In genomic region chr2:177239934-177240600, GRCh38 we compare ENCODE assay signal across 8 cellular contexts. TPM values are rescaled to one million over a fixed set of nuclear protein-coding genes. Genes with fewer than 3 reads are reported as not detected.
DNase-seq lines count a peak whose midpoint lies in the region; ATAC-seq and TF ChIP-seq lines count a peak whose summit lies in the region.

No MANE protein-coding gene starts in this region.

- H3K9me3 Mint-ChIP-seq in activated B cell treated with CpG ODN at 0.5 μM for 24 hours: no peaks in the 10 kb centered on the region

- DNase-seq in ELR (ENCODE audit: low read depth) (peak; percentile 76), M059J (ENCODE audit: low read depth) (peak; percentile 81), activated B cell treated with CpG ODN at 0.5 μM for 24 hours (no peak), germinal center (ENCODE audit: low spot score) (peak; percentile 41), renal cortical epithelial cell (ENCODE audit: low read depth) (peak; percentile 74), omental fat pad (ENCODE audit: low spot score) (no peak)

- H3K27ac Mint-ChIP-seq in activated B cell treated with CpG ODN at 0.5 μM for 24 hours: peak overlapping the region; percentile 70

- POLR2A ChIA-PET in activated B cell treated with CpG ODN at 0.5 μM for 24 hours (lab: Charles Lee): interaction anchor here (1.1 to 3.8 kb wide), 5 partner anchors 15 to 152 kb away, joined by 3 to 65 read pairs (median 9); partner anchors contain the start of genes AGPS, HNRNPA3 and NFE2L2

- H3K36me3 Mint-ChIP-seq in activated B cell treated with CpG ODN at 0.5 μM for 24 hours (ENCODE audit: low read depth): peaks cover 45% of the 10 kb centered on the region

- CTCF ChIA-PET in activated B cell treated with CpG ODN at 0.5 μM for 24 hours (lab: Charles Lee): interaction anchor here (0.7 to 4.8 kb wide), 2 partner anchors 23 to 75 kb away, joined by 4 to 29 read pairs; partner anchors contain the start of gene NFE2L2

- peaks cover 74% of the 10 kb centered on the region for H3K4me1 Mint-ChIP-seq in activated B cell treated with CpG ODN at 0.5 μM for 24 hours

- ATAC-seq in GM21576 (IDR thresholded peaks at IDR 0.05; ENCODE audit: unreplicated experiment) (peak; percentile 78), activated B cell treated with CpG ODN at 0.5 μM for 24 hours (ENCODE audit: low read depth) (peak; percentile 84), GM18520 (IDR thresholded peaks at IDR 0.05; ENCODE audit: unreplicated experiment) (no peak), omental fat pad (ENCODE audit: low FRiP score) (no peak)

- H3K4me3 Mint-ChIP-seq in activated B cell treated with CpG ODN at 0.5 μM for 24 hours: peak overlapping the region; percentile 49

- TF ChIP-seq CTCF in activated B cell treated with CpG ODN at 0.5 μM for 24 hours (IDR thresholded peaks at IDR 0.05): no peak
- TF ChIP-seq CTCF in omental fat pad (IDR thresholded peaks at IDR 0.05): no peak

- H3K27me3 Mint-ChIP-seq in activated B cell treated with CpG ODN at 0.5 μM for 24 hours: no peaks in the 10 kb centered on the region

- intact Hi-C loops in activated B cell treated with CpG ODN at 0.5 μM for 24 hours (cut with micrococcal nuclease): loop anchor here (1.0 kb wide), 2 partner anchors 12 to 23 kb away; no protein-coding TSS in a partner anchor

RNA-seq across cellular contexts. Expression of gene NFE2L2, which starts 24.5 kb away (rescaled TPM):
- 66.0 and 68.6 TPM in 2 replicates for total RNA-seq in M059J (2014; rRNA removed; shearing (Covaris generic))
- 79.1 and 89.3 TPM in 2 replicates for total RNA-seq in activated B cell treated with CpG ODN at 0.5 μM for 24 hours
- 64.1 and 178 TPM in 2 replicates for total RNA-seq in renal cortical epithelial cell
- 100 to 1,000 TPM in 2 of 4 donors, 10 to 100 TPM in 2; 88.5 to 140 (median 106) TPM for total RNA-seq in omental fat pad

RNA-seq across cellular contexts. Expression of gene HNRNPA3, which starts 27.5 kb away (rescaled TPM):
- total RNA-seq in M059J (2014; rRNA removed; shearing (Covaris generic)): 28.6 and 61.6 TPM in 2 replicates
- total RNA-seq in activated B cell treated with CpG ODN at 0.5 μM for 24 hours (254 and 275 TPM in 2 replicates), renal cortical epithelial cell (39.4 and 78.7 TPM in 2 replicates), omental fat pad (10 to 100 TPM; 53.1 to 92.4 (median 67.0) TPM)

Comparison
In these comparisons a context has a peak if more than half of its experiments do, and no peak if none do; other contexts are left out.
1. DNase-seq: peak in ELR (single experiment), M059J (single experiment), germinal center (single experiment) and renal cortical epithelial cell (single experiment); none in activated B cell treated with CpG ODN at 0.5 μM for 24 hours (single experiment) and omental fat pad (single experiment).
2. ATAC-seq: peak in GM21576 (single experiment) and activated B cell treated with CpG ODN at 0.5 μM for 24 hours (single experiment); none in GM18520 (single experiment) and omental fat pad (single experiment).